In the genomic region with DNA sequence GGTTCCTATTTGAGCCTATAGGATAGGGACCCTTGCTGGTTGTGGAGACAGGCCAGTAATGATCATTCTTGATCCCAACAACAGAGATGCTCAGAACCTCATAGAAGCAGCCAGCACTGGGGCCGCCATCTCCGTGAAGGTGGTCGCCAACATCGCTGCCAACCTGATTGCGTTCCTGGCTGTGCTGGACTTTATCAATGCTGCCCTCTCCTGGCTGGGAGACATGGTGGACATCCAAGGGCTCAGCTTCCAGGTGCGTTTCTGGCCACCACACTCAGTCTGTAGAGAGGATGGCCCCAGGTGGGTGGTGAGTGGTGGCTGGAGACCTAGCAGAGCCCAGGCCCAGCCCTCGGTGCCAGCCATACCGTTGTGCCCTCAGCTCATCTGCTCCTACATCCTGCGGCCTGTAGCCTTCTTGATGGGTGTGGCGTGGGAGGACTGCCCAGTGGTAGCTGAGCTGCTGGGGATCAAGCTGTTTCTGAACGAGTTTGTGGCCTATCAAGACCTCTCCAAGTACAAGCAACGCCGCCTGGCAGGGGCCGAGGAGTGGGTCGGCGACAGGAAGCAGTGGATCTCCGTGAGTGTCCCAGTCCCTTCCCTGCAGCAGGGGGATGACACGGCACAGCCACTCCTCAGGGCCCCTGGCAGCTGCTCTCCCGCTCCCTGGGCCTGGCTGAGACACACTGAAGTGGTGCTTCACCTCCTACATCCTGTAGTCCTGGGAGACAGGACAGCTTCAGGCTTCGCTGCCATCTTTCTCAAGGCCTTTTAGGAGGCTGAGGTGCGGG, we compare ENCODE assay signal across 3 cellular contexts.
A peak's percentile ranks its signal among the peaks of the same experiment; 100 is the strongest.
TF ChIP-seq lines count a peak whose summit lies in the region.

No MANE protein-coding gene starts in this region.

TF ChIP-seq in A549, 52 proteins besides CTCF, POLR2A, EP300 and RAD21:
- TF ChIP-seq, protein P1, sequence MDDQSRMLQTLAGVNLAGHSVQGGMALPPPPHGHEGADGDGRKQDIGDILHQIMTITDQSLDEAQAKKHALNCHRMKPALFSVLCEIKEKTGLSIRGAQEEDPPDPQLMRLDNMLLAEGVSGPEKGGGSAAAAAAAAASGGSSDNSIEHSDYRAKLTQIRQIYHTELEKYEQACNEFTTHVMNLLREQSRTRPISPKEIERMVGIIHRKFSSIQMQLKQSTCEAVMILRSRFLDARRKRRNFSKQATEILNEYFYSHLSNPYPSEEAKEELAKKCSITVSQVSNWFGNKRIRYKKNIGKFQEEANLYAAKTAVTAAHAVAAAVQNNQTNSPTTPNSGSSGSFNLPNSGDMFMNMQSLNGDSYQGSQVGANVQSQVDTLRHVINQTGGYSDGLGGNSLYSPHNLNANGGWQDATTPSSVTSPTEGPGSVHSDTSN (IDR thresholded peaks at IDR 0.05): no peak
- TF ChIP-seq SMC3 (IDR thresholded peaks at IDR 0.05): peak; percentile 66

TF ChIP-seq in HCT116, 20 proteins besides CTCF, POLR2A, EP300 and RAD21:
- no peak for TF ChIP-seq POLR2AphosphoS5 (IDR thresholded peaks at IDR 0.05; ENCODE audit: low read depth, low read length)
- no peak for TF ChIP-seq EGR1 (IDR thresholded peaks at IDR 0.05; ENCODE audit: low read depth)
- TF ChIP-seq, protein P2, sequence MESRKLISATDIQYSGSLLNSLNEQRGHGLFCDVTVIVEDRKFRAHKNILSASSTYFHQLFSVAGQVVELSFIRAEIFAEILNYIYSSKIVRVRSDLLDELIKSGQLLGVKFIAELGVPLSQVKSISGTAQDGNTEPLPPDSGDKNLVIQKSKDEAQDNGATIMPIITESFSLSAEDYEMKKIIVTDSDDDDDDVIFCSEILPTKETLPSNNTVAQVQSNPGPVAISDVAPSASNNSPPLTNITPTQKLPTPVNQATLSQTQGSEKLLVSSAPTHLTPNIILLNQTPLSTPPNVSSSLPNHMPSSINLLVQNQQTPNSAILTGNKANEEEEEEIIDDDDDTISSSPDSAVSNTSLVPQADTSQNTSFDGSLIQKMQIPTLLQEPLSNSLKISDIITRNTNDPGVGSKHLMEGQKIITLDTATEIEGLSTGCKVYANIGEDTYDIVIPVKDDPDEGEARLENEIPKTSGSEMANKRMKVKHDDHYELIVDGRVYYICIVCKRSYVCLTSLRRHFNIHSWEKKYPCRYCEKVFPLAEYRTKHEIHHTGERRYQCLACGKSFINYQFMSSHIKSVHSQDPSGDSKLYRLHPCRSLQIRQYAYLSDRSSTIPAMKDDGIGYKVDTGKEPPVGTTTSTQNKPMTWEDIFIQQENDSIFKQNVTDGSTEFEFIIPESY (IDR thresholded peaks at IDR 0.05; ENCODE audit: extremely low read depth, insufficient replicate concordance, low read length): no peak
- TF ChIP-seq JUND (IDR thresholded peaks at IDR 0.05): no peak
- TF ChIP-seq REST (IDR thresholded peaks at IDR 0.05; ENCODE audit: low read depth): no peak
- TF ChIP-seq EZH2 (IDR thresholded peaks at IDR 0.05): no peak
- TF ChIP-seq YY1 (IDR thresholded peaks at IDR 0.05; ENCODE audit: extremely low read depth, insufficient replicate concordance, low read depth, low read length): no peak
- no peak; the same call in 1 of the 2 replicates for TF ChIP-seq CBX3 (IDR thresholded peaks at IDR 0.05; ENCODE audit: low read depth)
- no peak for TF ChIP-seq CEBPB (IDR thresholded peaks at IDR 0.05; ENCODE audit: low read depth)
- no peak for TF ChIP-seq FOSL1 (IDR thresholded peaks at IDR 0.05; ENCODE audit: low read depth)
- TF ChIP-seq, protein P3, sequence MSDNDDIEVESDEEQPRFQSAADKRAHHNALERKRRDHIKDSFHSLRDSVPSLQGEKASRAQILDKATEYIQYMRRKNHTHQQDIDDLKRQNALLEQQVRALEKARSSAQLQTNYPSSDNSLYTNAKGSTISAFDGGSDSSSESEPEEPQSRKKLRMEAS (IDR thresholded peaks at IDR 0.05): no peak
- TF ChIP-seq, protein P4, sequence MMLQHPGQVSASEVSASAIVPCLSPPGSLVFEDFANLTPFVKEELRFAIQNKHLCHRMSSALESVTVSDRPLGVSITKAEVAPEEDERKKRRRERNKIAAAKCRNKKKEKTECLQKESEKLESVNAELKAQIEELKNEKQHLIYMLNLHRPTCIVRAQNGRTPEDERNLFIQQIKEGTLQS (IDR thresholded peaks at IDR 0.05): no peak
- no peak for TF ChIP-seq TCF7L2 (IDR thresholded peaks at IDR 0.05; ENCODE audit: borderline replicate concordance, extremely low read depth, insufficient read depth, insufficient read length)
- TF ChIP-seq ZFX (IDR thresholded peaks at IDR 0.05): no peak
- no peak for TF ChIP-seq SP1 (IDR thresholded peaks at IDR 0.05; ENCODE audit: low read depth)

TF ChIP-seq in SK-N-SH, 30 proteins besides CTCF, POLR2A, EP300 and RAD21:
- no peak for TF ChIP-seq JUND (IDR thresholded peaks at IDR 0.05)
- no peak for TF ChIP-seq NFIC (IDR thresholded peaks at IDR 0.05; ENCODE audit: borderline replicate concordance)
- TF ChIP-seq MEF2A (IDR thresholded peaks at IDR 0.05; ENCODE audit: borderline replicate concordance, low read depth): no peak
- TF ChIP-seq ELF1 (IDR thresholded peaks at IDR 0.05): no peak
- TF ChIP-seq NRF1 (IDR thresholded peaks at IDR 0.05; ENCODE audit: low read depth, low read length): no peak
- no peak for TF ChIP-seq POLR2AphosphoS5 (IDR thresholded peaks at IDR 0.05; ENCODE audit: low read depth, low read length)
- no peak for TF ChIP-seq RCOR1 (IDR thresholded peaks at IDR 0.05; ENCODE audit: low read length)
- TF ChIP-seq TAF1 (IDR thresholded peaks at IDR 0.05; ENCODE audit: borderline replicate concordance, low read depth, low read length): no peak
- no peak for TF ChIP-seq SIN3A (IDR thresholded peaks at IDR 0.05; ENCODE audit: borderline replicate concordance, low read depth, low read length)
- TF ChIP-seq TEAD4 (IDR thresholded peaks at IDR 0.05; ENCODE audit: borderline replicate concordance, insufficient read depth): no peak
- TF ChIP-seq, protein P5, sequence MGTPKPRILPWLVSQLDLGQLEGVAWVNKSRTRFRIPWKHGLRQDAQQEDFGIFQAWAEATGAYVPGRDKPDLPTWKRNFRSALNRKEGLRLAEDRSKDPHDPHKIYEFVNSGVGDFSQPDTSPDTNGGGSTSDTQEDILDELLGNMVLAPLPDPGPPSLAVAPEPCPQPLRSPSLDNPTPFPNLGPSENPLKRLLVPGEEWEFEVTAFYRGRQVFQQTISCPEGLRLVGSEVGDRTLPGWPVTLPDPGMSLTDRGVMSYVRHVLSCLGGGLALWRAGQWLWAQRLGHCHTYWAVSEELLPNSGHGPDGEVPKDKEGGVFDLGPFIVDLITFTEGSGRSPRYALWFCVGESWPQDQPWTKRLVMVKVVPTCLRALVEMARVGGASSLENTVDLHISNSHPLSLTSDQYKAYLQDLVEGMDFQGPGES (IDR thresholded peaks at IDR 0.05; ENCODE audit: low read depth, low read length): no peak
- no peak for TF ChIP-seq REST (IDR thresholded peaks at IDR 0.05; ENCODE audit: low read depth, low read length)
- TF ChIP-seq, protein P6, sequence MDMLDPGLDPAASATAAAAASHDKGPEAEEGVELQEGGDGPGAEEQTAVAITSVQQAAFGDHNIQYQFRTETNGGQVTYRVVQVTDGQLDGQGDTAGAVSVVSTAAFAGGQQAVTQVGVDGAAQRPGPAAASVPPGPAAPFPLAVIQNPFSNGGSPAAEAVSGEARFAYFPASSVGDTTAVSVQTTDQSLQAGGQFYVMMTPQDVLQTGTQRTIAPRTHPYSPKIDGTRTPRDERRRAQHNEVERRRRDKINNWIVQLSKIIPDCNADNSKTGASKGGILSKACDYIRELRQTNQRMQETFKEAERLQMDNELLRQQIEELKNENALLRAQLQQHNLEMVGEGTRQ (IDR thresholded peaks at IDR 0.05; ENCODE audit: borderline replicate concordance, low read depth, low read length): no peak
- no peak for TF ChIP-seq SMC3 (IDR thresholded peaks at IDR 0.05; ENCODE audit: low read depth, low read length)
- no peak for TF ChIP-seq USF1 (IDR thresholded peaks at IDR 0.05; ENCODE audit: borderline replicate concordance, low read depth)
- no peak for TF ChIP-seq EZH2phosphoT487 (IDR thresholded peaks at IDR 0.05; ENCODE audit: borderline replicate concordance, low read depth)
- no peak for TF ChIP-seq FOXJ3 (CRISPR knock-in tag; IDR thresholded peaks at IDR 0.05)
- TF ChIP-seq TCF12 (IDR thresholded peaks at IDR 0.05): no peak
